ENCODE assay signal across 16 cellular contexts in the genomic region with DNA sequence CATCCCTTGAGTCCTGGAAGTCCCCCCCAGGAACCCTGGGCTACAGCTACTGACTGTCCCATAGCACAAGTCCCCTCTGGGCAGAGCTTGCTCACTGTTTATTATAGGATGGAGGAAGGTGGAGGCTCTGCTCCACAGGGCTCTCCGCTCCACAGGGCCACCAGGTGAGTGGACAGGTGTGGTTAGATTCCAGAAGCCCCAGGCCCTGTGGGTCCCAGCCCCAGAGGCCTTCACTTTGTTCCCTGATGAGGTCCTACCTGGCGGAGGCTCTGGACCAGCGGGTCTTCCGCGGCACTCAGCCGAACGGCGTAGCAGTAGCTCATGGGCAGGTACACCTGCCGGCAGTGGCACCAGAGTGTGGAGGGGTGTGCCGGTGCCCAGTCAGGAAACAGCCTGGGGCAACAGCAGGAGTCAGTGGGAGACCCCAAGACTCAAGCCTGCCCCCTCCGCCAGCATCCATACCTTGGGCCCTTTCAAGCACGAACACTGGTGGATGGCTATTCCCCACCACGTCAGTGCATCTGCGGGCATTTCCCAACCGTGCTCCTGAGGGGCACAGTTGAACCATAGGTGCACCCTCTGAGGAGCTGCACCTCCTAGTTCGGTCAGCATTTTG. TPM values are rescaled to one million over a fixed set of nuclear protein-coding genes. Genes with fewer than 3 reads are reported as not detected.
A peak's percentile ranks its signal among the peaks of the same experiment; 100 is the strongest.
DNase-seq lines count a peak whose midpoint lies in the region; ATAC-seq and TF ChIP-seq lines count a peak whose summit lies in the region.
"Had no signal": no experiment of that assay in that cellular context is flagged by ENCODE, and none has a peak within 500 bp of the region (broad histone marks: within the 10 kb centered on the region; RNA-seq: fewer than 3 reads in every experiment).

No MANE protein-coding gene starts in this region.

- no peak overlapping the region for H3K4me2 ChIP-seq in H9 (ENCODE audit: insufficient read depth, insufficient read length, low read length)
- H3K4me2 ChIP-seq: A549 had no signal

- H2BK15ac ChIP-seq in H9 (ENCODE audit: low read depth, low read length), result no peak overlapping the region

- H3K14ac ChIP-seq in H9 (ENCODE audit: insufficient read depth, low read length), result no peak overlapping the region

- H3K18ac ChIP-seq in H9 (ENCODE audit: insufficient read length, low read depth, low read length), result no peak overlapping the region

- TF ChIP-seq CTCF in activated CD8-positive, alpha-beta T cell treated with anti-CD3 and anti-CD28 coated beads for 36 hours (IDR thresholded peaks at IDR 0.05), result no peak
- TF ChIP-seq CTCF in H9 (conservative IDR thresholded peaks at IDR 0.05), result no peak
- TF ChIP-seq CTCF in brain (conservative IDR thresholded peaks at IDR 0.05), result no peak
- no peak for TF ChIP-seq CTCF in omental fat pad (IDR thresholded peaks at IDR 0.05)

- H4K8ac ChIP-seq in H9 (replicated peaks; ENCODE audit: insufficient read length, low read depth, low read length), result no peak overlapping the region

- H3K4ac ChIP-seq in H9 (ENCODE audit: low read depth, low read length), result no peak overlapping the region

- no peak overlapping the region for H3K9ac ChIP-seq in H9 (ENCODE audit: extremely low read depth, insufficient read length, low read length)

- no peak overlapping the region for H3K23ac ChIP-seq in H9 (ENCODE audit: insufficient read length, low read depth, low read length)

- no peak overlapping the region for H3T11ph ChIP-seq in H9 (ENCODE audit: low read length)

- no peak overlapping the region for H2BK12ac ChIP-seq in H9 (ENCODE audit: insufficient read length, low read depth, low read length)

- H3K23me2 ChIP-seq in H9 (ENCODE audit: insufficient read length, low read depth, low read length, poor library complexity, severe bottlenecking), result no peaks in the 10 kb centered on the region

- no peak for ATAC-seq in activated CD8-positive, alpha-beta T cell treated with anti-CD3 and anti-CD28 coated beads, Interleukin-2, amount 10 ng/mL, durations not matched to agents 7 days and 5 days
- ATAC-seq in activated CD8-positive, alpha-beta T cell treated with anti-CD3 and anti-CD28 coated beads for 36 hours, result no peak
- ATAC-seq in omental fat pad (ENCODE audit: low FRiP score), result no peak
- ATAC-seq in HG03442 (IDR thresholded peaks at IDR 0.05; ENCODE audit: unreplicated experiment), result no peak
- ATAC-seq: A549 had no signal

- intact Hi-C loops in activated CD8-positive, alpha-beta T cell treated with anti-CD3 and anti-CD28 coated beads for 36 hours (cut with micrococcal nuclease), result no loop called here

- no peak overlapping the region for H2AFZ ChIP-seq in H9 (ENCODE audit: low read length)

- no peaks in the 10 kb centered on the region for H3K27me3 ChIP-seq in H9 (ENCODE audit: insufficient read depth, low read length)

- H4K20me1 ChIP-seq in H9 (ENCODE audit: control insufficient read depth, insufficient read depth, insufficient read length), result no peaks in the 10 kb centered on the region

- H3K79me2 ChIP-seq in H9 (ENCODE audit: insufficient read depth, low read length), result peaks cover 5% of the 10 kb centered on the region; the same call in 1 of the 2 replicates

- no peak overlapping the region for H4K91ac ChIP-seq in H9 (ENCODE audit: insufficient read length, low read depth, low read length)

- H3K27ac Mint-ChIP-seq in activated CD8-positive, alpha-beta T cell treated with anti-CD3 and anti-CD28 coated beads, Interleukin-2, amount 10 ng/mL, durations not matched to agents 7 days and 5 days, result peak overlapping the region; percentile 57
- H3K27ac Mint-ChIP-seq in activated CD8-positive, alpha-beta T cell treated with anti-CD3 and anti-CD28 coated beads for 36 hours, result no peak overlapping the region
- H3K27ac Mint-ChIP-seq in H9, result peak overlapping the region; percentile 45 to 95 (median 52); a peak in 4 of 7 replicates
- peak overlapping the region in 3 of 5 experiments; percentile 56 to 63 (median 60) for H3K27ac Mint-ChIP-seq in brain

- POLR2A ChIA-PET in activated CD8-positive, alpha-beta T cell treated with anti-CD3 and anti-CD28 coated beads, Interleukin-2, amount 10 ng/mL, durations not matched to agents 7 days and 5 days (lab: Charles Lee), result interaction anchor here (0.5 kb wide), 1 partner anchor 152 kb away, joined by 4 read pairs; no protein-coding TSS in a partner anchor
- POLR2A ChIA-PET in activated CD8-positive, alpha-beta T cell treated with anti-CD3 and anti-CD28 coated beads for 36 hours (lab: Charles Lee), result interaction anchor here (1.0 kb wide), 1 partner anchor 13 kb away, joined by 3 read pairs; no protein-coding TSS in a partner anchor

- peaks cover 9% of the 10 kb centered on the region for H3K36me3 Mint-ChIP-seq in activated CD8-positive, alpha-beta T cell treated with anti-CD3 and anti-CD28 coated beads, Interleukin-2, amount 10 ng/mL, durations not matched to agents 7 days and 5 days (ENCODE audit: low read depth)
- no peaks in the 10 kb centered on the region for H3K36me3 Mint-ChIP-seq in activated CD8-positive, alpha-beta T cell treated with anti-CD3 and anti-CD28 coated beads for 36 hours (ENCODE audit: low read depth)
- H3K36me3 Mint-ChIP-seq in H9 (ENCODE audit: insufficient read depth in 1 of 3, low read depth in 3 of 3) (peaks cover 21 to 46% (median 33%) of the 10 kb centered on the region in 3 experiments), brain (peaks cover 20% of the 10 kb centered on the region)

- H3K4me1 Mint-ChIP-seq in activated CD8-positive, alpha-beta T cell treated with anti-CD3 and anti-CD28 coated beads, Interleukin-2, amount 10 ng/mL, durations not matched to agents 7 days and 5 days (ENCODE audit: low read depth), result peaks cover 3% of the 10 kb centered on the region
- H3K4me1 Mint-ChIP-seq in activated CD8-positive, alpha-beta T cell treated with anti-CD3 and anti-CD28 coated beads for 36 hours (ENCODE audit: low read depth), result no peaks in the 10 kb centered on the region
- H3K4me1 Mint-ChIP-seq in H9 (no peaks in the 10 kb centered on the region), brain (peaks cover 14% of the 10 kb centered on the region)

- H3K56ac ChIP-seq in H9 (ENCODE audit: insufficient read length, low read depth, low read length), result no peak overlapping the region

- CTCF ChIA-PET in activated CD8-positive, alpha-beta T cell treated with anti-CD3 and anti-CD28 coated beads, Interleukin-2, amount 10 ng/mL, durations not matched to agents 7 days and 5 days (lab: Charles Lee), result no interaction called here
- CTCF ChIA-PET in activated CD8-positive, alpha-beta T cell treated with anti-CD3 and anti-CD28 coated beads for 36 hours (lab: Charles Lee), result interaction anchor here (0.7 to 1.8 kb wide), 2 partner anchors 63 to 243 kb away, joined by 3 to 4 read pairs; no protein-coding TSS in a partner anchor

- no peak overlapping the region for H2BK5ac ChIP-seq in H9 (ENCODE audit: insufficient read length, low read length)

- H2BK20ac ChIP-seq in H9 (ENCODE audit: low read depth, low read length, poor library complexity, severe bottlenecking), result no peak overlapping the region

- H3K9me3 ChIP-seq in H9 (ENCODE audit: control insufficient read depth, low read depth, low read length), result no peaks in the 10 kb centered on the region
- H3K9me3 ChIP-seq: A549 had no signal

- no peaks in the 10 kb centered on the region for H3K4me1 ChIP-seq in H9 (ENCODE audit: insufficient read depth, low read length)
- H3K4me1 ChIP-seq: A549 had no signal

- no peak overlapping the region for H3K27ac ChIP-seq in H9 (ENCODE audit: insufficient read length, low read depth, low read length)
- H3K27ac ChIP-seq: A549, C4-2B had no signal

- no CpG with 5 or more reads among the region's 16 CpGs for WGBS in H9 (ENCODE audit: extremely low coverage, insufficient read length, low lambda C conversion rate)

- no peaks in the 10 kb centered on the region for H3K79me1 ChIP-seq in H9 (ENCODE audit: insufficient read depth, low read depth, low read length, poor library complexity, severe bottlenecking)

- H3K27me3 Mint-ChIP-seq in activated CD8-positive, alpha-beta T cell treated with anti-CD3 and anti-CD28 coated beads, Interleukin-2, amount 10 ng/mL, durations not matched to agents 7 days and 5 days (ENCODE audit: low read depth), result no peaks in the 10 kb centered on the region
- H3K27me3 Mint-ChIP-seq in activated CD8-positive, alpha-beta T cell treated with anti-CD3 and anti-CD28 coated beads for 36 hours, result no peaks in the 10 kb centered on the region
- H3K27me3 Mint-ChIP-seq in H9 (ENCODE audit: low read depth) (no peaks in the 10 kb centered on the region), brain (no peaks in the 10 kb centered on the region)
- H3K27me3 Mint-ChIP-seq: IgD-negative memory B cell had no signal

- no peak overlapping the region for H2AK5ac ChIP-seq in H9 (ENCODE audit: insufficient read length, low read length)

- no peak overlapping the region for H4K5ac ChIP-seq in H9 (ENCODE audit: insufficient read length, low read depth, low read length)

- DNase-seq in activated CD8-positive, alpha-beta T cell treated with anti-CD3 and anti-CD28 coated beads, Interleukin-2, amount 10 ng/mL, durations not matched to agents 7 days and 5 days, result no peak
- DNase-seq in activated CD8-positive, alpha-beta T cell treated with anti-CD3 and anti-CD28 coated beads for 36 hours, result no peak
- DNase-seq in H9 (no peak), omental fat pad (ENCODE audit: low spot score) (peak; percentile 9), NCI-H524 treated with DMSO at 0.1 percent for 48 hours (lab: John Stamatoyannopoulos, UW) (no peak), cerebellum (ENCODE audit: low spot score) (no peak)
- DNase-seq: COR-L47, NCI-H1417 treated with DMSO at 0.1 percent for 48 hours, NCI-H2081, NCI-H526, RPMI8226 had no signal

- H2BK120ac ChIP-seq in H9 (ENCODE audit: low read depth, low read length, poor library complexity, severe bottlenecking), result no peak overlapping the region

- H3K9me3 Mint-ChIP-seq in activated CD8-positive, alpha-beta T cell treated with anti-CD3 and anti-CD28 coated beads, Interleukin-2, amount 10 ng/mL, durations not matched to agents 7 days and 5 days (ENCODE audit: insufficient read depth), result no peaks in the 10 kb centered on the region
- H3K9me3 Mint-ChIP-seq in activated CD8-positive, alpha-beta T cell treated with anti-CD3 and anti-CD28 coated beads for 36 hours, result no peaks in the 10 kb centered on the region
- H3K9me3 Mint-ChIP-seq in H9 (no peaks in the 10 kb centered on the region), brain (no peaks in the 10 kb centered on the region)
- H3K9me3 Mint-ChIP-seq: IgD-negative memory B cell had no signal

- no peak overlapping the region for H3K4me3 Mint-ChIP-seq in activated CD8-positive, alpha-beta T cell treated with anti-CD3 and anti-CD28 coated beads, Interleukin-2, amount 10 ng/mL, durations not matched to agents 7 days and 5 days
- no peak overlapping the region for H3K4me3 Mint-ChIP-seq in activated CD8-positive, alpha-beta T cell treated with anti-CD3 and anti-CD28 coated beads for 36 hours
- no peak overlapping the region for H3K4me3 Mint-ChIP-seq in H9
- no peak overlapping the region for H3K4me3 Mint-ChIP-seq in brain
- H3K4me3 Mint-ChIP-seq: IgD-negative memory B cell had no signal

RNA-seq across cellular contexts. Expression of a gene that starts 12.3 kb away (rescaled TPM):
- total RNA-seq in activated CD8-positive, alpha-beta T cell treated with anti-CD3 and anti-CD28 coated beads, Interleukin-2, amount 10 ng/mL, durations not matched to agents 7 days and 5 days, result 10 to 100 TPM; 72.1 to 76.1 TPM
- 10 to 100 TPM; 20.3 to 20.4 TPM for total RNA-seq in activated CD8-positive, alpha-beta T cell treated with anti-CD3 and anti-CD28 coated beads for 36 hours
- total RNA-seq in H9 (2021), result 68.7 and 69.2 TPM in 2 replicates
- polyA plus RNA-seq in brain (ENCODE audit: insufficient read depth, low read depth, low replicate concordance), result 47.6 TPM
- 100 to 1,000 TPM in 2 of 4 donors, 10 to 100 TPM in 2; 94.8 to 122 (median 108) TPM for total RNA-seq in omental fat pad
- total RNA-seq in cerebellum, result 64.2 TPM

RNA-seq across cellular contexts. Expression of a gene that starts 32.0 kb away (rescaled TPM):
- 10 to 100 TPM; 14.4 to 17.5 TPM for total RNA-seq in activated CD8-positive, alpha-beta T cell treated with anti-CD3 and anti-CD28 coated beads, Interleukin-2, amount 10 ng/mL, durations not matched to agents 7 days and 5 days
- 10 to 100 TPM; 23.2 to 24.2 TPM for total RNA-seq in activated CD8-positive, alpha-beta T cell treated with anti-CD3 and anti-CD28 coated beads for 36 hours
- total RNA-seq in H9 (2021) (32.8 and 36.0 TPM in 2 replicates), omental fat pad (1 to 10 TPM in 3 of 4 donors, under 1 TPM in 1; 0.96 to 8.0 (median 2.8) TPM), cerebellum (6.0 TPM)
- 44.7 TPM for polyA plus RNA-seq in brain (ENCODE audit: insufficient read depth, low read depth, low replicate concordance)
